21 cellular contexts compared by ENCODE assay signal in the genomic region with DNA sequence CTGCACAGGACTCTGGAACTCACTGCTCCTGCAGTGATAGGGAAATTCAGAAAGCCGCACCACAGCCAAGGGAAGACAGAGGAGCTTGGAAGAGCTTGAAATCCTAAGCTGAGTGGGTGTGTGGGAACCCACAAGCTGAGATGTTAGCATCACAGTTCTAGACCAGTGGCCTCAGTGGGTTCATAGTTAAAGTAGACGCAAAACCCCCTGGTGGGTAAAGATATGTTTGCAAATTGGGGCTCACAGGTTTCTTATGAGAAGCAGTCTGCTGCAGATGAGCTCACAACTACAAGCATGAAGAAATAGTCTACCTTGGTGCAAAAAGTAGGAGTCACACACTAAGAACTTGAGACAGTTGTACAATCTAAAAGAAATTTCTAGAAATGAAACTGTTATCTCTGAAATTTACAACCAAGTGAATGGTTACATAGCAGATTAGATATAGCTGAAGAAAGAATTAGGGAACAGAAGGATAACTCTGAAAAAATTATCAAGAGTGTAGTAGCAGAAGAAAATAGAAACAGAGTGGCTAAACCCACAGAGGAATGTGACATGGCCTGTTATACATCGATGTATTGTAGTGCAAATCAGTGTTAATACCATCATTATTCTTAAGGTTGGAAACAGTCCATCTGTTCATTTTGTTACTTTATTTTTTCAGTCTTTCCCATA.
"Had no signal": no experiment of that assay in that cellular context is flagged by ENCODE, and none has a peak within 500 bp of the region (broad histone marks: within the 10 kb centered on the region; RNA-seq: fewer than 3 reads in every experiment).

No MANE protein-coding gene starts in this region.

- H3K4me1 Mint-ChIP-seq: activated CD4-positive, alpha-beta T cell treated with anti-CD3 and anti-CD28 coated beads, Interleukin-2, amount 10 ng/mL, durations not matched to agents 24 days and 14 days; central memory CD8-positive, alpha-beta T cell had no signal

- H3K9me3 Mint-ChIP-seq: natural killer cell treated with Interleukin-12 subunit alpha and Interleukin-12 subunit beta and Interleukin-15 and Interleukin-18, amount 100 ng/mL, for 72 hours had no signal

- H3K27ac Mint-ChIP-seq: activated CD4-positive, alpha-beta T cell treated with anti-CD3 and anti-CD28 coated beads, Interleukin-2, amount 10 ng/mL, durations not matched to agents 24 days and 14 days; activated CD8-positive, alpha-beta T cell treated with anti-CD3 and anti-CD28 coated beads, Interleukin-2, amount 10 ng/mL, durations not matched to agents 7 days and 5 days; activated naive CD8-positive, alpha-beta T cell; activated T-cell treated with anti-CD3 and anti-CD28 coated beads, Interleukin-2, amount 50 U/mL, for 72 hours; natural killer cell treated with Interleukin-12 subunit alpha and Interleukin-12 subunit beta and Interleukin-15 and Interleukin-18, amount 100 ng/mL, for 72 hours; stimulated activated naive CD8-positive, alpha-beta T cell treated with anti-CD3 and anti-CD28 coated beads, Interleukin-15, Interleukin-2, amounts not matched to agents 100 ng/mL and 50 ng/mL, for 24 hours; type B pancreatic cell had no signal

- H3K27me3 Mint-ChIP-seq: activated CD4-positive, alpha-beta T cell treated with anti-CD3 and anti-CD28 coated beads, Interleukin-2, amount 10 ng/mL, durations not matched to agents 24 days and 14 days; activated naive CD8-positive, alpha-beta T cell; central memory CD8-positive, alpha-beta T cell; natural killer cell treated with Interleukin-12 subunit alpha and Interleukin-12 subunit beta and Interleukin-15 and Interleukin-18, amount 100 ng/mL, for 72 hours; stimulated activated naive CD8-positive, alpha-beta T cell treated with anti-CD3 and anti-CD28 coated beads, Interleukin-15, Interleukin-2, amounts not matched to agents 100 ng/mL and 50 ng/mL, for 24 hours; type B pancreatic cell had no signal

- H3K4me3 Mint-ChIP-seq: activated CD4-positive, alpha-beta T cell treated with anti-CD3 and anti-CD28 coated beads, Interleukin-2, amount 10 ng/mL, durations not matched to agents 24 days and 14 days; activated CD8-positive, alpha-beta T cell treated with anti-CD3 and anti-CD28 coated beads, Interleukin-2, amount 10 ng/mL, durations not matched to agents 7 days and 5 days; activated naive CD8-positive, alpha-beta T cell; activated T-cell treated with anti-CD3 and anti-CD28 coated beads, Interleukin-2, amount 50 U/mL, for 72 hours; central memory CD8-positive, alpha-beta T cell; natural killer cell treated with Interleukin-12 subunit alpha and Interleukin-12 subunit beta and Interleukin-15 and Interleukin-18, amount 100 ng/mL, for 72 hours; stimulated activated naive CD8-positive, alpha-beta T cell treated with anti-CD3 and anti-CD28 coated beads, Interleukin-15, Interleukin-2, amounts not matched to agents 100 ng/mL and 50 ng/mL, for 24 hours; type B pancreatic cell had no signal

- ATAC-seq: activated CD8-positive, alpha-beta T cell treated with anti-CD3 and anti-CD28 coated beads, Interleukin-2, amount 10 ng/mL, durations not matched to agents 7 days and 5 days; activated T-cell treated with anti-CD3 and anti-CD28 coated beads, Interleukin-2, amount 50 U/mL, for 72 hours; body of pancreas; psoas muscle; sciatic nerve had no signal

- DNase-seq: activated CD4-positive, alpha-beta T cell treated with anti-CD3 and anti-CD28 coated beads, Interleukin-2, amount 10 ng/mL, durations not matched to agents 24 days and 14 days; activated CD4-positive, CD25-positive, alpha-beta regulatory T cell; activated CD8-positive, alpha-beta memory T cell treated with anti-CD3 and anti-CD28 coated beads, Interleukin-2, amount 50 U/mL, for 48 hours; activated CD8-positive, alpha-beta T cell treated with anti-CD3 and anti-CD28 coated beads, Interleukin-2, amount 10 ng/mL, durations not matched to agents 7 days and 5 days; activated gamma-delta T cell; activated T-cell treated with anti-CD3 and anti-CD28 coated beads, Interleukin-2, amount 50 U/mL, for 72 hours; amniotic stem cell; body of pancreas; esophagus squamous epithelium; foreskin fibroblast; glutamatergic neuron; hypothalamus; mesenchymal stem cell; nucleus accumbens; psoas muscle had no signal
